ENCODE assay signal across 8 cellular contexts in genomic region chr20:63980806-63981728, GRCh38. TPM values are rescaled to one million over a fixed set of nuclear protein-coding genes. Genes with fewer than 3 reads are reported as not detected.
DNase-seq lines count a peak whose midpoint lies in the region; ATAC-seq lines count a peak whose summit lies in the region.

Gene PRPF6 (plus strand): TSS chr20:63981132. CDS start chr20:63981246, 114 bp downstream.

- H3K4me3 Mint-ChIP-seq in effector memory CD8-positive, alpha-beta T cell, result peak within 1 kb of the TSS; percentile 87 to 88
- H3K4me3 Mint-ChIP-seq in memory B cell, result peak within 1 kb of the TSS; percentile 94

- ATAC-seq in GM19463 (IDR thresholded peaks at IDR 0.05; ENCODE audit: unreplicated experiment) (peak; percentile 48), memory B cell (ENCODE audit: low read depth) (peak; percentile 73)
- peak; percentile 67 for ATAC-seq in effector memory CD8-positive, alpha-beta T cell (replicated peaks)

- peak within 1 kb of the TSS; percentile 93 for H3K27ac Mint-ChIP-seq in effector memory CD8-positive, alpha-beta T cell
- peak within 1 kb of the TSS; percentile 93 for H3K27ac Mint-ChIP-seq in memory B cell

- DNase-seq in CMK (ENCODE audit: low read depth) (peak; percentile 94), HT-29 (ENCODE audit: low spot score) (peak; percentile 100), memory B cell (ENCODE audit: low spot score in 2 of 2) (peak; percentile 82 to 89)
- DNase-seq in NK-92 treated with Interleukin-12 subunit alpha and Interleukin-12 subunit beta, amount 100 ng/mL, for 24 hours (lab: John Stamatoyannopoulos, UW), result peak; percentile 91
- peak; percentile 89 to 92 (median 91) for DNase-seq in effector memory CD8-positive, alpha-beta T cell
- DNase-seq in stimulated activated CD8-positive, alpha-beta memory T cell treated with anti-CD3 and anti-CD28 coated beads, Interleukin-12 subunit alpha, Interleukin-12 subunit beta, amount 100 ng/mL, for 24 hours (ENCODE audit: extremely low read depth), result peak; percentile 89

- peaks cover 46 to 64% of the 10 kb centered on the region in 2 donors for H3K4me1 Mint-ChIP-seq in effector memory CD8-positive, alpha-beta T cell (ENCODE audit: low read depth in 2 of 2)
- H3K4me1 Mint-ChIP-seq in memory B cell, result peaks cover 44% of the 10 kb centered on the region

- CTCF ChIA-PET in activated CD8-positive, alpha-beta memory T cell treated with anti-CD3 and anti-CD28 coated beads for 36 hours (lab: Charles Lee), result interaction anchor here (0.9 to 4.5 kb wide), 14 partner anchors 13 to 443 kb away, joined by 3 to 41 read pairs (median 4); partner anchors contain the start of genes ARFRP1, LIME1, RGS19 and TCEA2

- H3K27me3 Mint-ChIP-seq in effector memory CD8-positive, alpha-beta T cell, result no peaks in the 10 kb centered on the region
- no peaks in the 10 kb centered on the region for H3K27me3 Mint-ChIP-seq in memory B cell

- peaks cover 57% of the 10 kb centered on the region for H3K36me3 Mint-ChIP-seq in effector memory CD8-positive, alpha-beta T cell (ENCODE audit: insufficient read depth)
- H3K36me3 Mint-ChIP-seq in memory B cell, result peaks cover 28% of the 10 kb centered on the region

- no peaks in the 10 kb centered on the region for H3K9me3 Mint-ChIP-seq in effector memory CD8-positive, alpha-beta T cell
- H3K9me3 Mint-ChIP-seq in memory B cell, result no peaks in the 10 kb centered on the region

- POLR2A ChIA-PET in activated CD8-positive, alpha-beta memory T cell treated with anti-CD3 and anti-CD28 coated beads for 36 hours (lab: Charles Lee), result interaction anchor here (0.7 to 2.0 kb wide), 5 partner anchors 24 to 460 kb away, joined by 3 to 13 read pairs (median 5); partner anchors contain the start of genes LKAAEAR1 and PPDPF

RNA-seq across cellular contexts. Expression of gene PRPF6, which starts in this region (rescaled TPM):
- 102 and 110 TPM in 2 replicates for total RNA-seq in HT-29 (2014; rRNA removed; shearing (Covaris generic))
- total RNA-seq in activated CD8-positive, alpha-beta memory T cell treated with anti-CD3 and anti-CD28 coated beads for 36 hours, result 10 to 100 TPM; 66.5 to 67.7 TPM

Comparison
In these comparisons a context has a peak if more than half of its experiments do, and no peak if none do; other contexts are left out.
1. Peak in every context shown above with its lines: DNase-seq and ATAC-seq.